ENCODE assay signal across 2 cellular contexts in genomic region chr22:17749605-17750395, GRCh38.
TF ChIP-seq lines count a peak whose summit lies in the region.

No MANE protein-coding gene starts in this region.

TF ChIP-seq in IMR-90, 13 proteins besides CTCF, POLR2A, EP300 and RAD21:
- TF ChIP-seq SMC3 (IDR thresholded peaks at IDR 0.05; ENCODE audit: low read depth, low read length) (no peak), USF2 (IDR thresholded peaks at IDR 0.05; ENCODE audit: low read depth, low read length) (no peak), CHD1 (IDR thresholded peaks at IDR 0.05; ENCODE audit: low read depth, low read length) (no peak), MAFK (IDR thresholded peaks at IDR 0.05; ENCODE audit: low read depth, low read length) (no peak)
TF ChIP-seq in IMR-90: peak in this region for 0.

TF ChIP-seq in H1, 55 proteins besides CTCF, POLR2A, EP300 and RAD21:
- TF ChIP-seq SIRT6 (IDR thresholded peaks at IDR 0.05; ENCODE audit: low read length) (no peak), CHD1 (IDR thresholded peaks at IDR 0.05; ENCODE audit: low read depth, low read length) (no peak), HDAC6 (IDR thresholded peaks at IDR 0.05; ENCODE audit: low read depth, low read length) (no peak), POLR2AphosphoS5 (IDR thresholded peaks at IDR 0.05; ENCODE audit: low read depth, low read length) (no peak), SP1 (IDR thresholded peaks at IDR 0.05; ENCODE audit: low read depth, low read length) (no peak), MAFK (IDR thresholded peaks at IDR 0.05; ENCODE audit: low read depth, low read length) (no peak), KDM4A (IDR thresholded peaks at IDR 0.05; ENCODE audit: low read depth, low read length, severe bottlenecking) (no peak), CHD7 (IDR thresholded peaks at IDR 0.05; ENCODE audit: insufficient replicate concordance, low read length) (no peak), E2F6 (IDR thresholded peaks at IDR 0.05) (no peak), ASH2L (IDR thresholded peaks at IDR 0.05; ENCODE audit: low read length) (no peak), SP4 (IDR thresholded peaks at IDR 0.05; ENCODE audit: low read length) (no peak), NRF1 (IDR thresholded peaks at IDR 0.05; ENCODE audit: low read depth, low read length) (no peak), RNF2 (IDR thresholded peaks at IDR 0.05; ENCODE audit: borderline replicate concordance, low read depth, low read length, missing control alignments, poor library complexity, severe bottlenecking) (no peak), EGR1 (IDR thresholded peaks at IDR 0.05; ENCODE audit: borderline replicate concordance, low read depth, low read length) (no peak)
